Comparison of ENCODE assay signal across 8 cellular contexts in the genomic region with DNA sequence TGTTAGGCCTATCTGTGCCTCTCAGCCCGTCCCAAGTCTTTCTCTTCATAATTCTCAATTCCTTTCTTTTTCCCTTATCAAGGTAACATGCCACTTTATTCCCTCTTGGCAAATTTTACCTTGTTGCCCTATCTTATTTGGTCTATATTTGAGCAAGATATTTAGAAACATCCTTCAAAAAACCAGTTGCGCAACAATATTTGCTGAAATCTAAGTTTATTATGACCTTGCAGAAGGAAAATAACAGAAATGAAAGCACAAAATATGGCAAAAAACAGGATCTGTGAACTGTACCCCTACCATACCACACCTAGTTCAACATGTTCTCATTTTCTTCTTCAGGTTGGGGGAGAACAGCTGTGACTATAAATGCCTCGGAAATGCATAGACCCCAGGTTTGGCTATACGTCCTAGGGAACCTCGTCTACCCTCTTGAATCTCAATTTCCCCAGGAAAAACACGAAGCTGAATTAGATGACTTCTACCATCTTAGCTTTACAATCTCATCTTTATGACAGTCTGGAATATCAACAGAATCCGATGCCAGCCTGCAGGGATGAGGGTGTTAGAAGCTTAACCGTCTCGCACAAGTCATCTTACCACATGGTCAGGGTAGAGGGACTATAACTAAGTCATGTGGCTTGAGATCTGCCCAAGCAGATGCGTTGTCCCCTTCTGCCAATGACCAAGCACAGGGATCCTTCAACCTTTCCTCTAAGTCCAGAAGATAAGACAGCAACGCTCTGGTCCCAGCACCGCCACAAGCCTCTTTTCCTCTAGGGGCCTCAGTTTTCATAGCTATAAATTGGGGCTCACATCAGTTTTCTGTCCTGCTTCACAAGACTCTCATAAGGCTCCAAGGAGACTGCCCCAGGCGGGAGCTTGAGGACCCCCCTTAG. TPM values are rescaled to one million over a fixed set of nuclear protein-coding genes. Genes with fewer than 3 reads are reported as not detected.
A peak's percentile ranks its signal among the peaks of the same experiment; 100 is the strongest.
DNase-seq lines count a peak whose midpoint lies in the region; ATAC-seq and TF ChIP-seq lines count a peak whose summit lies in the region.

No MANE protein-coding gene starts in this region.

- no peaks in the 10 kb centered on the region for H3K4me1 ChIP-seq in liver (ENCODE audit: control insufficient read depth in 4 of 4, insufficient read depth in 4 of 4, low read length in 3 of 4)
- H3K4me1 ChIP-seq in suprapubic skin = peaks cover 10% of the 10 kb centered on the region

- TF ChIP-seq RAD21 in liver (IDR thresholded peaks at IDR 0.05) = no peak

- no peaks in the 10 kb centered on the region for H3K9me3 Mint-ChIP-seq in activated T-cell treated with anti-CD3 and anti-CD28 coated beads, Interleukin-2, amount 50 U/mL, for 4 hours
- H3K9me3 Mint-ChIP-seq in activated B cell treated with CpG ODN at 0.5 μM for 24 hours = no peaks in the 10 kb centered on the region

- DNase-seq in activated T-cell treated with anti-CD3 and anti-CD28 coated beads, Interleukin-2, amount 50 U/mL, for 4 hours = no peak
- no peak for DNase-seq in activated T-cell treated with anti-CD3 and anti-CD28 coated beads, Interleukin-2, amount 50 U/mL, for 1 hour
- DNase-seq in activated B cell treated with CpG ODN at 0.5 μM for 24 hours (no peak), suprapubic skin (ENCODE audit: low spot score in 2 of 2) (no peak), RKO (ENCODE audit: low spot score) (no peak)

- peak overlapping the region; percentile 94 for H3K4me3 Mint-ChIP-seq in activated T-cell treated with anti-CD3 and anti-CD28 coated beads, Interleukin-2, amount 50 U/mL, for 4 hours
- peak overlapping the region; percentile 86 for H3K4me3 Mint-ChIP-seq in activated B cell treated with CpG ODN at 0.5 μM for 24 hours

- POLR2A ChIA-PET in activated B cell treated with CpG ODN at 0.5 μM for 24 hours (lab: Charles Lee) = interaction anchor here (1.0 to 4.3 kb wide), 6 partner anchors 10 to 37 kb away, joined by 7 to 34 read pairs (median 11); no protein-coding TSS in a partner anchor

- intact Hi-C loops in activated B cell treated with CpG ODN at 0.5 μM for 24 hours (cut with micrococcal nuclease) = no loop called here

- H3K4me3 ChIP-seq in liver (ENCODE audit: low read depth in 1 of 3, low read length in 3 of 3) (peak overlapping the region; percentile 43 to 60 (median 56)), suprapubic skin (peak overlapping the region; percentile 49)

- peaks cover 42% of the 10 kb centered on the region for H3K36me3 Mint-ChIP-seq in activated T-cell treated with anti-CD3 and anti-CD28 coated beads, Interleukin-2, amount 50 U/mL, for 4 hours (ENCODE audit: insufficient read depth)
- H3K36me3 Mint-ChIP-seq in activated B cell treated with CpG ODN at 0.5 μM for 24 hours (ENCODE audit: low read depth) = peaks cover 2% of the 10 kb centered on the region

- no peak for TF ChIP-seq POLR2A in suprapubic skin (IDR thresholded peaks at IDR 0.05)

- H3K27ac ChIP-seq in liver (ENCODE audit: low read depth in 1 of 2, low read length in 2 of 2) = peak overlapping the region; percentile 84 to 89
- H3K27ac ChIP-seq in suprapubic skin = peak overlapping the region; percentile 70

- H3K4me1 Mint-ChIP-seq in activated T-cell treated with anti-CD3 and anti-CD28 coated beads, Interleukin-2, amount 50 U/mL, for 4 hours (ENCODE audit: low read depth) = peaks cover 75% of the 10 kb centered on the region
- peaks cover 60% of the 10 kb centered on the region for H3K4me1 Mint-ChIP-seq in activated B cell treated with CpG ODN at 0.5 μM for 24 hours

- peak overlapping the region; percentile 46 for H3K27ac Mint-ChIP-seq in activated B cell treated with CpG ODN at 0.5 μM for 24 hours

- no peaks in the 10 kb centered on the region for H3K27me3 Mint-ChIP-seq in activated T-cell treated with anti-CD3 and anti-CD28 coated beads, Interleukin-2, amount 50 U/mL, for 4 hours (ENCODE audit: low read depth)
- H3K27me3 Mint-ChIP-seq in activated B cell treated with CpG ODN at 0.5 μM for 24 hours = peaks cover 12% of the 10 kb centered on the region

- CTCF ChIA-PET in activated B cell treated with CpG ODN at 0.5 μM for 24 hours (lab: Charles Lee) = interaction anchor here (1.0 to 4.5 kb wide), 4 partner anchors 13 to 43 kb away, joined by 3 to 23 read pairs (median 14); no protein-coding TSS in a partner anchor

- H3K9me3 ChIP-seq in liver (ENCODE audit: control insufficient read depth in 4 of 4, low read length in 3 of 4) = no peaks in the 10 kb centered on the region
- H3K9me3 ChIP-seq in suprapubic skin = no peaks in the 10 kb centered on the region

- no peak for ATAC-seq in activated T-cell treated with anti-CD3 and anti-CD28 coated beads, Interleukin-2, amount 50 U/mL, for 4 hours
- ATAC-seq in activated B cell treated with CpG ODN at 0.5 μM for 24 hours (ENCODE audit: low read depth) (no peak), HG02610 (IDR thresholded peaks at IDR 0.05; ENCODE audit: unreplicated experiment) (no peak), HG03378 (IDR thresholded peaks at IDR 0.05; ENCODE audit: unreplicated experiment) (no peak)

- TF ChIP-seq EP300 in suprapubic skin (IDR thresholded peaks at IDR 0.05) = no peak

- peak overlapping the region; percentile 56 to 57 for H3K9ac ChIP-seq in liver (ENCODE audit: low read depth in 1 of 2, low read length in 2 of 2)

- H3K36me3 ChIP-seq in liver (ENCODE audit: control insufficient read depth in 4 of 4, insufficient read depth in 3 of 4, low read depth in 1 of 4, low read length in 3 of 4) (no peaks in the 10 kb centered on the region), suprapubic skin (no peaks in the 10 kb centered on the region)

- no peak for TF ChIP-seq CTCF in activated B cell treated with CpG ODN at 0.5 μM for 24 hours (IDR thresholded peaks at IDR 0.05)
- no peak for TF ChIP-seq CTCF in liver (IDR thresholded peaks at IDR 0.05; ENCODE audit: low read depth, low read length, missing input control)
- TF ChIP-seq CTCF in suprapubic skin (IDR thresholded peaks at IDR 0.05) = no peak

- H3K27me3 ChIP-seq in liver (ENCODE audit: control insufficient read depth in 4 of 4, insufficient read depth in 4 of 4, low read length in 3 of 4) (no peaks in the 10 kb centered on the region), suprapubic skin (no peaks in the 10 kb centered on the region)

- 60% methylated on average over 13 of the region's 13 CpGs for WGBS in liver
- 77% methylated on average over 13 of the region's 13 CpGs for whole genome bisulfite sequencing in suprapubic skin

TF ChIP-seq in liver, 16 proteins besides CTCF, POLR2A, EP300 and RAD21:
- TF ChIP-seq JUND (IDR thresholded peaks at IDR 0.05) (no peak), HNF4A (conservative IDR thresholded peaks at IDR 0.05) (no peak), HNF4G (IDR thresholded peaks at IDR 0.05) (no peak), SP1 (IDR thresholded peaks at IDR 0.05) (no peak), FOXA1 (IDR thresholded peaks at IDR 0.05) (no peak), TAF1 (conservative IDR thresholded peaks at IDR 0.05) (no peak), FOXA2 (IDR thresholded peaks at IDR 0.05) (no peak), GABPA (IDR thresholded peaks at IDR 0.05 in 1 of 2, conservative IDR thresholded peaks at IDR 0.05 in 1 of 2) (no peak), YY1 (IDR thresholded peaks at IDR 0.05) (no peak)
- TF ChIP-seq, protein P1, sequence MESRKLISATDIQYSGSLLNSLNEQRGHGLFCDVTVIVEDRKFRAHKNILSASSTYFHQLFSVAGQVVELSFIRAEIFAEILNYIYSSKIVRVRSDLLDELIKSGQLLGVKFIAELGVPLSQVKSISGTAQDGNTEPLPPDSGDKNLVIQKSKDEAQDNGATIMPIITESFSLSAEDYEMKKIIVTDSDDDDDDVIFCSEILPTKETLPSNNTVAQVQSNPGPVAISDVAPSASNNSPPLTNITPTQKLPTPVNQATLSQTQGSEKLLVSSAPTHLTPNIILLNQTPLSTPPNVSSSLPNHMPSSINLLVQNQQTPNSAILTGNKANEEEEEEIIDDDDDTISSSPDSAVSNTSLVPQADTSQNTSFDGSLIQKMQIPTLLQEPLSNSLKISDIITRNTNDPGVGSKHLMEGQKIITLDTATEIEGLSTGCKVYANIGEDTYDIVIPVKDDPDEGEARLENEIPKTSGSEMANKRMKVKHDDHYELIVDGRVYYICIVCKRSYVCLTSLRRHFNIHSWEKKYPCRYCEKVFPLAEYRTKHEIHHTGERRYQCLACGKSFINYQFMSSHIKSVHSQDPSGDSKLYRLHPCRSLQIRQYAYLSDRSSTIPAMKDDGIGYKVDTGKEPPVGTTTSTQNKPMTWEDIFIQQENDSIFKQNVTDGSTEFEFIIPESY (IDR thresholded peaks at IDR 0.05) = no peak

RNA-seq across cellular contexts. Expression of gene LCP2, which starts 1.3 kb away (rescaled TPM):
- 100 to 1,000 TPM in 2 of 3 donors, 10 to 100 TPM in 1; 93.0 to 136 (median 132) TPM for total RNA-seq in activated T-cell treated with anti-CD3 and anti-CD28 coated beads, Interleukin-2, amount 50 U/mL, for 4 hours
- total RNA-seq in activated B cell treated with CpG ODN at 0.5 μM for 24 hours = 7.0 and 8.5 TPM in 2 replicates
- total RNA-seq in liver = 10 to 100 TPM in 1 of 2 donors, 1 to 10 TPM in 1; 7.3 to 16.3 TPM
- polyA plus RNA-seq in liver = 1 to 10 TPM; 3.6 to 6.0 TPM
- 1 to 10 TPM in 3 of 4 donors, not detected in 1; 1.5 to 8.9 (median 7.7) TPM for total RNA-seq in suprapubic skin
